ENCODE assay signal across 9 cellular contexts in the genomic region with DNA sequence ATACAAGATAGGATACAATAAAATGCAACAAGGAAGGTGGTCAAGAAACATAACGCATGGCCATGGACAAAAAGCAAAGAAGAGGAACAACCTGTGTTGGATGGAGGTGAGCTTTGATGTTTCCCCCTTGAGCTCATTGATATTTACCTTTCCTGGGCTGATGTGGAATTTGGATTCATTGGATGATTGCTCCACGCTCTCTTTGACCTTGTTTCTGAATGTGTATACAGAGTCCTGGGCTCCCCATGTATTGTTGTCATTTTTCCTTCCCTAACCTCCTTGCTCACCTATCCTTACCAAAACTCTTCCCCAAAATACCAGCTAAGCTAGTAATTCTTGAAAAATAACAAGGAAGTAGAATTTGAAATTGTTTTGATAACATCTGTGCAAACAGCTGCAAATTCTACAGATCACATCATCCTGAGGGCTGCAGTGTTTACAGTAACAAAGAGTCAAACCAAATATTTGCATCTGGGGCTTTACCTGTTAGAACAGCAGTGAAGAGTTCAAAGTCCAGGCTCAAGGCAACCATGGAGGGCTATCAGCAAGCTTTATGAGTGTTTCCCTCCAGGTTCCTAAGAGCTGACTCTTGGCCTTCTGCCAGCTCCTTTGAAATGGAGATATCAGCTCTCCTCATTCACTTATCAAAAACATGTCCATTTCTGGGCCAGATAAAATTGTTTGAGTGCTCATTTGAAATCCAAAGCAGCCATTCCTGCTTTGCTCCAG.
DNase-seq lines count a peak whose midpoint lies in the region; ATAC-seq and TF ChIP-seq lines count a peak whose summit lies in the region.
"Had no signal": no experiment of that assay in that cellular context is flagged by ENCODE, and none has a peak within 500 bp of the region (broad histone marks: within the 10 kb centered on the region; RNA-seq: fewer than 3 reads in every experiment).

No MANE protein-coding gene starts in this region.

- in situ Hi-C loops in ACHN (cut with HindIII; ENCODE audit: low pct_ligation_motif_present, low pct_unique_long_range_greater_than_20kb, low sequenced_read_pairs): no loop called here

- no peaks in the 10 kb centered on the region for H3K9me3 Mint-ChIP-seq in activated naive CD8-positive, alpha-beta T cell treated with anti-CD3 and anti-CD28 coated beads for 36 hours

- H4K20me1 ChIP-seq in hepatocyte (ENCODE audit: insufficient read depth, poor library complexity, severe bottlenecking): no peaks in the 10 kb centered on the region
- H4K20me1 ChIP-seq: BLaER1 had no signal

- WGBS in hepatocyte (ENCODE audit: low lambda C conversion rate, missing lambda C conversion rate): 46% methylated on average over 2 of the region's 2 CpGs

- H3K27me3 Mint-ChIP-seq in activated naive CD8-positive, alpha-beta T cell treated with anti-CD3 and anti-CD28 coated beads for 36 hours: peaks cover 26% of the 10 kb centered on the region

- H2AFZ ChIP-seq in hepatocyte: no peak overlapping the region

- peak overlapping the region; percentile 50 for H3K4me2 ChIP-seq in hepatocyte
- H3K4me2 ChIP-seq: BLaER1 had no signal

- H3K36me3 Mint-ChIP-seq in activated naive CD8-positive, alpha-beta T cell treated with anti-CD3 and anti-CD28 coated beads for 36 hours: no peaks in the 10 kb centered on the region

- H3K36me3 ChIP-seq in hepatocyte (replicated peaks; ENCODE audit: insufficient read depth, low read depth): no peaks in the 10 kb centered on the region
- H3K36me3 ChIP-seq: BLaER1 had no signal

- no peaks in the 10 kb centered on the region for H3K9me2 ChIP-seq in hepatocyte (replicated peaks; ENCODE audit: insufficient read depth)

- ATAC-seq in Right ventricle myocardium superior (ENCODE audit: poor library complexity) (peak; percentile 58), HG02973 (IDR thresholded peaks at IDR 0.05; ENCODE audit: unreplicated experiment) (peak; percentile 94)

- H3K9me3 ChIP-seq in hepatocyte (ENCODE audit: low read depth): no peaks in the 10 kb centered on the region
- H3K9me3 ChIP-seq: BLaER1 had no signal

- no peak overlapping the region for H3K4me3 Mint-ChIP-seq in activated naive CD8-positive, alpha-beta T cell treated with anti-CD3 and anti-CD28 coated beads for 36 hours

- H3K79me2 ChIP-seq in hepatocyte: no peaks in the 10 kb centered on the region

- H3K27ac ChIP-seq in hepatocyte (peak overlapping the region; percentile 97), substantia nigra (ENCODE audit: low read depth, low read length, poor library complexity, severe bottlenecking) (no peak overlapping the region)
- H3K27ac ChIP-seq: BLaER1 had no signal

- H3K4me3 ChIP-seq in hepatocyte: no peak overlapping the region
- H3K4me3 ChIP-seq: BLaER1 had no signal

- H3K4me1 ChIP-seq in hepatocyte (ENCODE audit: insufficient read depth): peaks cover 26% of the 10 kb centered on the region
- H3K4me1 ChIP-seq: BLaER1 had no signal

- H3K4me1 Mint-ChIP-seq in activated naive CD8-positive, alpha-beta T cell treated with anti-CD3 and anti-CD28 coated beads for 36 hours: no peaks in the 10 kb centered on the region

- no peak for TF ChIP-seq CTCF in hepatocyte (IDR thresholded peaks at IDR 0.05; ENCODE audit: poor library complexity)

- intact Hi-C loops in Right ventricle myocardium superior (cut with DNase I) (no loop called here), cardiac septum (cut with DNase I) (no loop called here)

- H3K27me3 ChIP-seq in hepatocyte: no peaks in the 10 kb centered on the region
- H3K27me3 ChIP-seq: BLaER1 had no signal

- no peak overlapping the region for H3K27ac Mint-ChIP-seq in activated naive CD8-positive, alpha-beta T cell treated with anti-CD3 and anti-CD28 coated beads for 36 hours

- DNase-seq in Right ventricle myocardium superior (no peak), cardiac septum (ENCODE audit: low spot score) (no peak), NCI-H2171 (lab: John Stamatoyannopoulos, UW) (peak; percentile 30), hepatocyte (ENCODE audit: low spot score) (peak; percentile 94), ACHN (no peak), substantia nigra (lab: John Stamatoyannopoulos, UW) (no peak)
- DNase-seq in activated naive CD8-positive, alpha-beta T cell treated with anti-CD3 and anti-CD28 coated beads for 36 hours: no peak

Comparison
In these comparisons a context has a peak if more than half of its experiments do, and no peak if none do; other contexts are left out.
1. DNase-seq: peak in NCI-H2171 (single experiment) and hepatocyte (single experiment); none in Right ventricle myocardium superior (single experiment), cardiac septum (single experiment), ACHN (single experiment), substantia nigra (0 of 49) and activated naive CD8-positive, alpha-beta T cell treated with anti-CD3 and anti-CD28 coated beads for 36 hours (single experiment).